ENCODE assay signal across 20 cellular contexts in genomic region chr16:80585764-80586163, GRCh38. TPM values are rescaled to one million over a fixed set of nuclear protein-coding genes. Genes with fewer than 3 reads are reported as not detected.
DNase-seq lines count a peak whose midpoint lies in the region; ATAC-seq, FAIRE-seq and TF ChIP-seq lines count a peak whose summit lies in the region.
"Had no signal": no experiment of that assay in that cellular context is flagged by ENCODE, and none has a peak within 500 bp of the region (broad histone marks: within the 10 kb centered on the region; RNA-seq: fewer than 3 reads in every experiment).

No MANE protein-coding gene starts in this region.

- no peaks in the 10 kb centered on the region for H3K36me3 Mint-ChIP-seq in CD8-positive, alpha-beta T cell
- H3K36me3 Mint-ChIP-seq in T-helper 17 cell (ENCODE audit: low read depth) (no peaks in the 10 kb centered on the region), type B pancreatic cell (no peaks in the 10 kb centered on the region), endodermal cell (ENCODE audit: low read depth) (no peaks in the 10 kb centered on the region)
- H3K36me3 Mint-ChIP-seq: neural progenitor cell had no signal

- no peaks in the 10 kb centered on the region for H3K9me3 Mint-ChIP-seq in CD8-positive, alpha-beta T cell
- H3K9me3 Mint-ChIP-seq in type B pancreatic cell (no peaks in the 10 kb centered on the region), endodermal cell (no peaks in the 10 kb centered on the region)
- H3K9me3 Mint-ChIP-seq: neural progenitor cell had no signal

- no peak overlapping the region for H3K27ac ChIP-seq in CD8-positive, alpha-beta T cell (ENCODE audit: low read depth, low read length)
- H3K27ac ChIP-seq in endodermal cell (ENCODE audit: low read depth, low read length) (no peak overlapping the region), spleen (no peak overlapping the region)
- H3K27ac ChIP-seq: coronary artery, neural progenitor cell, RWPE1 had no signal

- 93 to 96% methylated on average over 2 to 4 of the region's 4 CpGs for WGBS in endodermal cell (ENCODE audit: insufficient coverage in 1 of 2, insufficient read length in 1 of 2), 2 experiments
- WGBS in spleen, 5 donors, result 68 to 79% (median 73%) methylated on average over 4 of the region's 4 CpGs

- H3K27me3 Mint-ChIP-seq in CD8-positive, alpha-beta T cell (ENCODE audit: low read depth), result no peaks in the 10 kb centered on the region
- peaks cover 20% of the 10 kb centered on the region for H3K27me3 Mint-ChIP-seq in T-helper 17 cell
- H3K27me3 Mint-ChIP-seq in type B pancreatic cell, result peaks cover 2% of the 10 kb centered on the region
- peaks cover 6% of the 10 kb centered on the region for H3K27me3 Mint-ChIP-seq in endodermal cell (ENCODE audit: insufficient read depth)

- no peak for DNase-seq in CD8-positive, alpha-beta T cell
- DNase-seq in T-helper 17 cell (no peak), type B pancreatic cell (ENCODE audit: extremely low spot score, unreplicated experiment) (no peak), urothelium cell line (ENCODE audit: low spot score) (no peak), endodermal cell (no peak), spleen (no peak)
- DNase-seq: activated CD4-positive, CD25-positive, alpha-beta regulatory T cell treated with anti-CD3 and anti-CD28 coated beads, Interleukin-2, amount 50 U/mL, for 72 hours; aorta; Caco-2; mesenchymal stem cell; NCI-H1092 treated with DMSO at 0.1 percent for 48 hours; right cardiac atrium; stimulated activated CD4-positive, alpha-beta T cell treated with anti-CD3 and anti-CD28 coated beads, Interleukin-2, amount 100 ng/mL, for 24 hours had no signal

- H3K9ac ChIP-seq in endodermal cell (ENCODE audit: extremely low read depth, low read length, poor library complexity, severe bottlenecking), result no peak overlapping the region
- H3K9ac ChIP-seq: neural progenitor cell had no signal

- no peaks in the 10 kb centered on the region for H3K36me3 ChIP-seq in CD8-positive, alpha-beta T cell (ENCODE audit: insufficient read depth, low read length)
- no peaks in the 10 kb centered on the region for H3K36me3 ChIP-seq in endodermal cell (ENCODE audit: control insufficient read depth, insufficient read depth, low read length)
- no peaks in the 10 kb centered on the region for H3K36me3 ChIP-seq in spleen
- H3K36me3 ChIP-seq: neural progenitor cell had no signal

- peaks cover 23% of the 10 kb centered on the region for H3K4me1 Mint-ChIP-seq in CD8-positive, alpha-beta T cell (ENCODE audit: low read depth)
- H3K4me1 Mint-ChIP-seq in T-helper 17 cell (peaks cover 16% of the 10 kb centered on the region), type B pancreatic cell (ENCODE audit: unreplicated experiment) (no peaks in the 10 kb centered on the region), endodermal cell (peaks cover 7% of the 10 kb centered on the region)
- H3K4me1 Mint-ChIP-seq: neural progenitor cell had no signal

- CTCF ChIA-PET in CD8-positive, alpha-beta T cell (lab: Charles Lee), result interaction anchor here (1.0 to 1.4 kb wide), 2 partner anchors 9 to 12 kb away, joined by 3 read pairs; no protein-coding TSS in a partner anchor

- TF ChIP-seq POLR2A in spleen (IDR thresholded peaks at IDR 0.05), result no peak

- H3K4me1 ChIP-seq in CD8-positive, alpha-beta T cell (ENCODE audit: insufficient read depth, low read length), result peaks cover 12% of the 10 kb centered on the region
- H3K4me1 ChIP-seq in endodermal cell (ENCODE audit: control insufficient read depth, insufficient read depth, low read length), result no peaks in the 10 kb centered on the region
- H3K4me1 ChIP-seq in spleen, result peaks cover 0 to 9% (median 2%) of the 10 kb centered on the region in 6 donors
- H3K4me1 ChIP-seq: Caco-2, neural progenitor cell had no signal

- H3K9me3 ChIP-seq in CD8-positive, alpha-beta T cell (ENCODE audit: low read length), result no peaks in the 10 kb centered on the region
- H3K9me3 ChIP-seq in T-helper 17 cell (ENCODE audit: control insufficient read depth, low read length, poor library complexity, severe bottlenecking) (no peaks in the 10 kb centered on the region), endodermal cell (ENCODE audit: control insufficient read depth, low read length) (no peaks in the 10 kb centered on the region), spleen (no peaks in the 10 kb centered on the region)
- H3K9me3 ChIP-seq: Caco-2 had no signal

- POLR2A ChIA-PET in CD8-positive, alpha-beta T cell (lab: Charles Lee), result no interaction called here

- H3K27ac Mint-ChIP-seq in CD8-positive, alpha-beta T cell, result no peak overlapping the region
- H3K27ac Mint-ChIP-seq in T-helper 17 cell (no peak overlapping the region), type B pancreatic cell (no peak overlapping the region), endodermal cell (no peak overlapping the region)
- H3K27ac Mint-ChIP-seq: activated T-helper 2 cell treated with anti-CD3 and anti-CD28 coated beads, Interferon-gamma antibody, Interleukin-2, Interleukin-4, amounts not matched to agents 10 μg/mL and 5 μg/mL and 100 μg/mL, durations not matched to agents 14 hours and 24 hours and 36 hours; neural progenitor cell had no signal

- H3K4me3 ChIP-seq in CD8-positive, alpha-beta T cell (ENCODE audit: low read depth, low read length), result no peak overlapping the region
- H3K4me3 ChIP-seq in endodermal cell (ENCODE audit: low read length) (no peak overlapping the region), spleen (no peak overlapping the region)
- H3K4me3 ChIP-seq: coronary artery, neural progenitor cell had no signal

- FAIRE-seq in urothelium cell line (lab: Jason Lieb, UNC), result no peak

- ATAC-seq in CD8-positive, alpha-beta T cell, result peak; percentile 59
- ATAC-seq in GM18907 (IDR thresholded peaks at IDR 0.05; ENCODE audit: unreplicated experiment) (peak; percentile 68), HG02759 (IDR thresholded peaks at IDR 0.05; ENCODE audit: unreplicated experiment) (peak; percentile 46), T-helper 17 cell (peak; percentile 21)
- ATAC-seq: right cardiac atrium had no signal

- intact Hi-C loops in CD8-positive, alpha-beta T cell (cut with DNase I, micrococcal nuclease), result no loop called here
- intact Hi-C loops in spleen (cut with DNase I; ENCODE audit: low total_unique reads), result no loop called here

- no peak overlapping the region for H3K4me3 Mint-ChIP-seq in CD8-positive, alpha-beta T cell
- H3K4me3 Mint-ChIP-seq in T-helper 17 cell (no peak overlapping the region), type B pancreatic cell (no peak overlapping the region), endodermal cell (no peak overlapping the region)
- H3K4me3 Mint-ChIP-seq: neural progenitor cell had no signal

- H3K27me3 ChIP-seq in CD8-positive, alpha-beta T cell (ENCODE audit: insufficient read depth, low read length), result no peaks in the 10 kb centered on the region
- H3K27me3 ChIP-seq in endodermal cell (ENCODE audit: control insufficient read depth, insufficient read depth, low read length, poor library complexity, severe bottlenecking) (no peaks in the 10 kb centered on the region), spleen (replicated peaks in 1 of 7) (no peaks in the 10 kb centered on the region)
- H3K27me3 ChIP-seq: neural progenitor cell had no signal

- TF ChIP-seq CTCF in CD8-positive, alpha-beta T cell (IDR thresholded peaks at IDR 0.05), result no peak
- TF ChIP-seq CTCF in type B pancreatic cell (conservative IDR thresholded peaks at IDR 0.05) (no peak), endodermal cell (conservative IDR thresholded peaks at IDR 0.05) (no peak), spleen (IDR thresholded peaks at IDR 0.05 in 8 of 11, conservative IDR thresholded peaks at IDR 0.05 in 3 of 11) (no peak)

RNA-seq across cellular contexts. Expression of gene DYNLRB2, which starts 45.0 kb away (rescaled TPM):
- not detected for total RNA-seq in CD8-positive, alpha-beta T cell
- not detected for total RNA-seq in T-helper 17 cell
- 2.3 and 4.3 TPM in 2 replicates for total RNA-seq in type B pancreatic cell (ENCODE audit: low replicate concordance)
- not detected for total RNA-seq in endodermal cell
- polyA plus RNA-seq in endodermal cell (2013, experiment 1 of 2), result not detected
- polyA plus RNA-seq in endodermal cell (2013, experiment 2 of 2), result not detected
- total RNA-seq in spleen, result 1 to 10 TPM in 2 of 7 donors, not detected in 5; 2.9 to 5.9 TPM
- polyA plus RNA-seq in spleen, result 1 to 10 TPM in 1 of 3 donors, under 1 TPM in 2; 0.35 to 1.1 (median 0.50) TPM
- total RNA-seq: activated T-helper 2 cell treated with anti-CD3 and anti-CD28 coated beads, Interferon-gamma antibody, Interleukin-2, Interleukin-4, amounts not matched to agents 10 μg/mL and 5 μg/mL and 100 μg/mL, durations not matched to agents 14 hours and 24 hours and 36 hours; aorta; Caco-2; glomerular endothelial cell had no signal
- polyA plus RNA-seq: right cardiac atrium had no signal
